Comparison of ENCODE assay signal across 14 cellular contexts in genomic region chr9:105295986-105296385, GRCh38. TPM values are rescaled to one million over a fixed set of nuclear protein-coding genes. Genes with fewer than 3 reads are reported as not detected.
DNase-seq lines count a peak whose midpoint lies in the region; ATAC-seq lines count a peak whose summit lies in the region.
"Had no signal": no experiment of that assay in that cellular context is flagged by ENCODE, and none has a peak within 500 bp of the region (broad histone marks: within the 10 kb centered on the region; RNA-seq: fewer than 3 reads in every experiment).

No MANE protein-coding gene starts in this region.

- peak overlapping the region; percentile 42 for H3K4me3 ChIP-seq in iPS-18a (ENCODE audit: low read length)
- H3K4me3 ChIP-seq: pancreas had no signal

- peaks cover 12% of the 10 kb centered on the region for H3K36me3 ChIP-seq in iPS-18a (ENCODE audit: control insufficient read depth, low read depth, low read length)
- H3K36me3 ChIP-seq: pancreas had no signal

- H3K27me3 ChIP-seq in iPS-18a (ENCODE audit: control insufficient read depth, insufficient read depth, low read length): no peaks in the 10 kb centered on the region
- H3K27me3 ChIP-seq: pancreas had no signal

- H3K9me3 ChIP-seq in iPS-18a (ENCODE audit: control insufficient read depth, low read depth, low read length): no peaks in the 10 kb centered on the region
- H3K9me3 ChIP-seq: pancreas had no signal

- peak overlapping the region; percentile 63 for H3K9ac ChIP-seq in iPS-18a (ENCODE audit: low read length)

- no peak for ATAC-seq in HG02840 (IDR thresholded peaks at IDR 0.05; ENCODE audit: low FRiP score, unreplicated experiment)
- ATAC-seq: T-cell had no signal

- peak overlapping the region; percentile 88 for H3K27ac ChIP-seq in caudate nucleus (ENCODE audit: low read depth, low read length)
- peak overlapping the region; percentile 71 for H3K27ac ChIP-seq in iPS-18a (ENCODE audit: low read length)
- H3K27ac ChIP-seq in substantia nigra (ENCODE audit: low read depth, low read length, poor library complexity, severe bottlenecking): peak overlapping the region; percentile 96

- peaks cover 69% of the 10 kb centered on the region for H3K4me1 ChIP-seq in iPS-18a (ENCODE audit: control insufficient read depth, low read depth, low read length)

- DNase-seq in OCI-M1 (lab: John Stamatoyannopoulos, UW) (peak; percentile 62), caudate nucleus (lab: John Stamatoyannopoulos, UW) (no peak), substantia nigra (lab: John Stamatoyannopoulos, UW) (no peak), islet precursor cell (no peak), HT-29 (ENCODE audit: low spot score) (no peak)
- DNase-seq: activated CD4-positive, alpha-beta T cell treated with anti-CD3 and anti-CD28 coated beads for 4 hours; CD4-positive, alpha-beta T cell; NCI-H2029 treated with DMSO at 0.1 percent for 48 hours; NK-92 treated with Interleukin-12 subunit alpha and Interleukin-12 subunit beta, amount 100 ng/mL, for 24 hours; pancreas; stimulated activated CD4-positive, alpha-beta T cell treated with anti-CD3 and anti-CD28 coated beads, Interleukin-2, amount 100 ng/mL, for 24 hours; T-cell had no signal

RNA-seq across cellular contexts. Expression of gene SLC44A1, which starts 51.5 kb away (rescaled TPM):
- total RNA-seq in HT-29 (2014; rRNA removed; shearing (Covaris generic)): 37.3 and 43.7 TPM in 2 replicates
